In genomic region chr2:112725545-112726457, GRCh38 we compare ENCODE assay signal across 1 cellular context.
TF ChIP-seq lines count a peak whose summit lies in the region.

No MANE protein-coding gene starts in this region.

TF ChIP-seq in GM12878, 131 proteins besides CTCF, POLR2A, EP300 and RAD21 (continued from another document):
- TF ChIP-seq, protein P1, sequence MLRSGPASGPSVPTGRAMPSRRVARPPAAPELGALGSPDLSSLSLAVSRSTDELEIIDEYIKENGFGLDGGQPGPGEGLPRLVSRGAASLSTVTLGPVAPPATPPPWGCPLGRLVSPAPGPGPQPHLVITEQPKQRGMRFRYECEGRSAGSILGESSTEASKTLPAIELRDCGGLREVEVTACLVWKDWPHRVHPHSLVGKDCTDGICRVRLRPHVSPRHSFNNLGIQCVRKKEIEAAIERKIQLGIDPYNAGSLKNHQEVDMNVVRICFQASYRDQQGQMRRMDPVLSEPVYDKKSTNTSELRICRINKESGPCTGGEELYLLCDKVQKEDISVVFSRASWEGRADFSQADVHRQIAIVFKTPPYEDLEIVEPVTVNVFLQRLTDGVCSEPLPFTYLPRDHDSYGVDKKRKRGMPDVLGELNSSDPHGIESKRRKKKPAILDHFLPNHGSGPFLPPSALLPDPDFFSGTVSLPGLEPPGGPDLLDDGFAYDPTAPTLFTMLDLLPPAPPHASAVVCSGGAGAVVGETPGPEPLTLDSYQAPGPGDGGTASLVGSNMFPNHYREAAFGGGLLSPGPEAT (IDR thresholded peaks at IDR 0.05; ENCODE audit: low read depth), result no peak
- TF ChIP-seq ZBTB11 (CRISPR knock-in tag; IDR thresholded peaks at IDR 0.05) (no peak), BACH1 (IDR thresholded peaks at IDR 0.05; ENCODE audit: borderline replicate concordance) (peak; percentile 56; the same call in 1 of the 2 replicates), CHD1 (IDR thresholded peaks at IDR 0.05; ENCODE audit: low read depth, low read length) (no peak), DPF2 (IDR thresholded peaks at IDR 0.05) (peak; percentile 27; the same call in 1 of the 2 replicates), STAT3 (IDR thresholded peaks at IDR 0.05; ENCODE audit: low read depth, low read length) (no peak), HDGF (IDR thresholded peaks at IDR 0.05) (peak; percentile 72), PBX3 (IDR thresholded peaks at IDR 0.05; ENCODE audit: insufficient replicate concordance, low read depth, low read length) (no peak), SREBF1 (IDR thresholded peaks at IDR 0.05; ENCODE audit: low read length) (no peak), ASH2L (IDR thresholded peaks at IDR 0.05; ENCODE audit: borderline replicate concordance, low read depth) (no peak), CBFB (IDR thresholded peaks at IDR 0.05; ENCODE audit: low read depth) (no peak), SPI1 (IDR thresholded peaks at IDR 0.05; ENCODE audit: borderline replicate concordance, insufficient read depth, low read depth, low read length) (no peak), CREM (IDR thresholded peaks at IDR 0.05; ENCODE audit: low read depth) (peak; percentile 23; the same call in 1 of the 2 replicates), TCF7 (IDR thresholded peaks at IDR 0.05; ENCODE audit: borderline replicate concordance) (no peak), PKNOX1 (IDR thresholded peaks at IDR 0.05) (peak; percentile 49; the same call in 1 of the 2 replicates)
- TF ChIP-seq, protein P2, sequence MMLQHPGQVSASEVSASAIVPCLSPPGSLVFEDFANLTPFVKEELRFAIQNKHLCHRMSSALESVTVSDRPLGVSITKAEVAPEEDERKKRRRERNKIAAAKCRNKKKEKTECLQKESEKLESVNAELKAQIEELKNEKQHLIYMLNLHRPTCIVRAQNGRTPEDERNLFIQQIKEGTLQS (IDR thresholded peaks at IDR 0.05; ENCODE audit: borderline replicate concordance, extremely low read depth, low read depth, low read length), result no peak
- TF ChIP-seq, protein P3, sequence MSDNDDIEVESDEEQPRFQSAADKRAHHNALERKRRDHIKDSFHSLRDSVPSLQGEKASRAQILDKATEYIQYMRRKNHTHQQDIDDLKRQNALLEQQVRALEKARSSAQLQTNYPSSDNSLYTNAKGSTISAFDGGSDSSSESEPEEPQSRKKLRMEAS (IDR thresholded peaks at IDR 0.05; ENCODE audit: low read depth, low read length), result peak; percentile 53; the same call in 1 of the 2 replicates
TF ChIP-seq in GM12878: peak in this region for 28.
